In genomic region chr6:26286168-26286854, GRCh38 we compare ENCODE assay signal across 8 cellular contexts.
A peak's percentile ranks its signal among the peaks of the same experiment; 100 is the strongest.
DNase-seq lines count a peak whose midpoint lies in the region; ATAC-seq and TF ChIP-seq lines count a peak whose summit lies in the region.

No MANE protein-coding gene starts in this region.

- H3K4me3 Mint-ChIP-seq in activated naive CD4-positive, alpha-beta T cell treated with anti-CD3 and anti-CD28 coated beads for 36 hours: peak overlapping the region; percentile 93

- CTCF ChIA-PET in activated naive CD4-positive, alpha-beta T cell treated with anti-CD3 and anti-CD28 coated beads for 36 hours (lab: Charles Lee): no interaction called here

- H4K20me1 ChIP-seq in Loucy (ENCODE audit: insufficient read depth, low read length, poor library complexity, severe bottlenecking) (no peaks in the 10 kb centered on the region), osteoblast (ENCODE audit: insufficient read depth, low read length) (no peaks in the 10 kb centered on the region)

- DNase-seq in DMS53 (lab: John Stamatoyannopoulos, UW) (peak; percentile 78), SK-MEL-5 (ENCODE audit: low read depth, low spot score) (peak; percentile 80), globus pallidus (ENCODE audit: low spot score) (peak; percentile 84), osteoblast (ENCODE audit: insufficient read length, low spot score, missing footprints) (peak; percentile 18), ureter (ENCODE audit: low spot score) (peak; percentile 90)
- peak; percentile 88 for DNase-seq in activated naive CD4-positive, alpha-beta T cell treated with anti-CD3 and anti-CD28 coated beads for 36 hours

- peaks cover 16% of the 10 kb centered on the region for H3K4me1 Mint-ChIP-seq in activated naive CD4-positive, alpha-beta T cell treated with anti-CD3 and anti-CD28 coated beads for 36 hours (ENCODE audit: low read depth)

- H3K36me3 ChIP-seq in Loucy (ENCODE audit: insufficient read depth, low read length): no peaks in the 10 kb centered on the region
- H3K36me3 ChIP-seq in osteoblast (ENCODE audit: insufficient read depth, low read length): no peaks in the 10 kb centered on the region

- H3K9me2 ChIP-seq in Loucy (replicated peaks; ENCODE audit: low read depth, low read length): no peaks in the 10 kb centered on the region

- peaks cover 11% of the 10 kb centered on the region for H3K4me1 ChIP-seq in Loucy (ENCODE audit: insufficient read depth, low read length, poor library complexity, severe bottlenecking)
- no peaks in the 10 kb centered on the region for H3K4me1 ChIP-seq in osteoblast (ENCODE audit: insufficient read depth, low read length)

- in situ Hi-C loops in SK-MEL-5 (cut with HindIII; ENCODE audit: low pct_unique_long_range_greater_than_20kb, low sequenced_read_pairs): no loop called here

- H2AFZ ChIP-seq in Loucy (ENCODE audit: low read length) (no peak overlapping the region), osteoblast (ENCODE audit: low read length) (peak overlapping the region; percentile 94)

- peaks cover 3% of the 10 kb centered on the region for H3K27me3 Mint-ChIP-seq in activated naive CD4-positive, alpha-beta T cell treated with anti-CD3 and anti-CD28 coated beads for 36 hours (ENCODE audit: low read depth)

- H3K4me3 ChIP-seq in Loucy (ENCODE audit: low read length, poor library complexity, severe bottlenecking) (peak overlapping the region; percentile 74), osteoblast (ENCODE audit: insufficient read depth, low read length) (peak overlapping the region; percentile 85)

- H3K9ac ChIP-seq in Loucy (ENCODE audit: low read depth, low read length, poor library complexity, severe bottlenecking): peak overlapping the region; percentile 91

- H3K9me3 ChIP-seq in Loucy (ENCODE audit: insufficient read depth, low read depth, low read length) (no peaks in the 10 kb centered on the region), osteoblast (ENCODE audit: low read depth, low read length) (no peaks in the 10 kb centered on the region)

- H3F3A ChIP-seq in Loucy (ENCODE audit: low read depth): peaks cover 6% of the 10 kb centered on the region; the same call in 1 of the 2 replicates

- intact Hi-C loops in activated naive CD4-positive, alpha-beta T cell treated with anti-CD3 and anti-CD28 coated beads for 36 hours (cut with micrococcal nuclease): loop anchor here (1.0 to 5.0 kb wide), 2 partner anchors 19 to 1521 kb away; a partner anchor contains a TSS

- H3K27me3 ChIP-seq in Loucy (ENCODE audit: insufficient read depth, low read length, poor library complexity, severe bottlenecking): no peaks in the 10 kb centered on the region
- H3K27me3 ChIP-seq in osteoblast (ENCODE audit: insufficient read depth, low read length): no peaks in the 10 kb centered on the region

- TF ChIP-seq CTCF in Loucy (conservative IDR thresholded peaks at IDR 0.05; ENCODE audit: low read length): no peak
- TF ChIP-seq CTCF in osteoblast (IDR thresholded peaks at IDR 0.05; ENCODE audit: extremely low read depth, low read depth, low read length): no peak

- H3K9me3 Mint-ChIP-seq in activated naive CD4-positive, alpha-beta T cell treated with anti-CD3 and anti-CD28 coated beads for 36 hours: peaks cover 3% of the 10 kb centered on the region

- H3K27ac ChIP-seq in osteoblast (ENCODE audit: low read depth, low read length): peak overlapping the region; percentile 97

- peaks cover 11% of the 10 kb centered on the region for H3K79me2 ChIP-seq in Loucy (ENCODE audit: insufficient read depth, low read length)
- no peaks in the 10 kb centered on the region for H3K79me2 ChIP-seq in osteoblast (ENCODE audit: insufficient read depth, low read length)

- peak overlapping the region; percentile 100 for H3K27ac Mint-ChIP-seq in activated naive CD4-positive, alpha-beta T cell treated with anti-CD3 and anti-CD28 coated beads for 36 hours

- ATAC-seq in GM18907 (IDR thresholded peaks at IDR 0.05; ENCODE audit: unreplicated experiment): no peak

- H3K4me2 ChIP-seq in Loucy (ENCODE audit: low read depth, low read length, poor library complexity, severe bottlenecking) (peak overlapping the region; percentile 74), osteoblast (ENCODE audit: insufficient read depth, low read length) (peak overlapping the region; percentile 86)

- peaks cover 9% of the 10 kb centered on the region for H3K36me3 Mint-ChIP-seq in activated naive CD4-positive, alpha-beta T cell treated with anti-CD3 and anti-CD28 coated beads for 36 hours (ENCODE audit: low read depth)

Comparison
In these comparisons a context has a peak if more than half of its experiments do, and no peak if none do; other contexts are left out.
1. DNase-seq: peak in every context shown above with its lines; median percentile 90 in ureter; 88 in activated naive CD4-positive, alpha-beta T cell treated with anti-CD3 and anti-CD28 coated beads for 36 hours; 84 in globus pallidus; 80 in SK-MEL-5; 78 in DMS53; 18 in osteoblast.